In the genomic region with DNA sequence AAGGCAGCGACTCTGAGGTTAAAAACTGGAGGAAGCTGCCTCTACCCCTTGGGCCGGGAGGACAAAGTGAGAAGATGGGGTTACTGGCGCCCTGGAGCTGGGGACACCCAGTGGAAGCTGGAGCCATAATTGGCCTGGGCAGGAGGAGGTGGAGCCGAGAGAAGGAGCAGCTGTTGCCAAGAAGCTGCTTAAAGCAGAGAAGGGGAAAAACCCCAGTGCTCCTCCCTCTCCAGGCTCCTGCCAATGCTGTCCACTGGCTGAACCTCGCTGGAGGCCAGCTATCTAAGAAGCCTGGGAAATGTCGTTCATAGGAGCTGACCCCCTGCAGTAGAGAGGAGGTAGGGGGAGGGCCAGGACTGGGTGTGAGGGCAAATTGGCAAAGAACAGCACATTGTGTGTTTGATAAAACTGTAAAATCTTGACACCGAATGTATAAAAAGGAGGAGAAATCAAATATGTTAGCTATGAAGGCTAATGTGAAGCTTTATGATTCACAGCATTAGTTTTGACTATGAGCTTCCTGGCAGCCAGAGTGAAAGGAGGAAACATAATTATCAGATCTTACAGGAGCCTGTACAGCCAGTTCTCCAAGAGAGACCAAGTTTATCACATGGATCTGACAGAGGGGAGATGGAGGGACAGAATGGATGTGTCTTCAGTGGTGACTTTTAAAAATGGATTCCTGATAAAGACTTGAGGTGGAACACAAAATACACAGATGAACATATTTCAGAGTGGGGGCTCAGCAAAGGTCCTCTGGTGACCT, we compare ENCODE assay signal across 10 cellular contexts. TPM values are rescaled to one million over a fixed set of nuclear protein-coding genes. Genes with fewer than 3 reads are reported as not detected.
DNase-seq lines count a peak whose midpoint lies in the region; ATAC-seq and TF ChIP-seq lines count a peak whose summit lies in the region.
"Had no signal": no experiment of that assay in that cellular context is flagged by ENCODE, and none has a peak within 500 bp of the region (broad histone marks: within the 10 kb centered on the region; RNA-seq: fewer than 3 reads in every experiment).

No MANE protein-coding gene starts in this region.

- H2AFZ ChIP-seq in mesenchymal stem cell (ENCODE audit: low read depth, low read length) = no peak overlapping the region

- H3K4me2 ChIP-seq in mesenchymal stem cell (ENCODE audit: low read length, poor library complexity, severe bottlenecking) = no peak overlapping the region

- WGBS in mesenchymal stem cell = 58% methylated on average over 6 of the region's 7 CpGs

- no peak overlapping the region for H3K23ac ChIP-seq in mesenchymal stem cell (ENCODE audit: low read length in 2 of 2)

- H2BK120ac ChIP-seq in mesenchymal stem cell (ENCODE audit: low read depth, low read length) = no peak overlapping the region

- no peak for ATAC-seq in GM18873 (IDR thresholded peaks at IDR 0.05; ENCODE audit: low FRiP score, unreplicated experiment)
- no peak for ATAC-seq in GM19467 (IDR thresholded peaks at IDR 0.05; ENCODE audit: unreplicated experiment)

- H3K27me3 ChIP-seq in mesenchymal stem cell (ENCODE audit: control insufficient read depth in 1 of 2, insufficient read depth in 1 of 2, low read length in 2 of 2) = peaks cover 0 to 10% of the 10 kb centered on the region in 2 experiments

- H3K27ac ChIP-seq in mesenchymal stem cell (ENCODE audit: low read length, poor library complexity, severe bottlenecking) = no peak overlapping the region

- no peaks in the 10 kb centered on the region for H3K9me3 ChIP-seq in mesenchymal stem cell (ENCODE audit: control insufficient read depth, low read length)

- H4K91ac ChIP-seq in mesenchymal stem cell (ENCODE audit: low read length) = no peak overlapping the region

- H2AK5ac ChIP-seq in mesenchymal stem cell (ENCODE audit: low read length, severe bottlenecking) = no peak overlapping the region

- H3K9ac ChIP-seq in mesenchymal stem cell (ENCODE audit: low read length) = no peak overlapping the region

- TF ChIP-seq CTCF in AG09319 (IDR thresholded peaks at IDR 0.05; ENCODE audit: low read depth, low read length) (peak; percentile 14), cardiac fibroblast (IDR thresholded peaks at IDR 0.05; ENCODE audit: low read depth, low read length) (peak; percentile 16)

- H3K4ac ChIP-seq in mesenchymal stem cell (ENCODE audit: low read depth in 1 of 2, low read length in 2 of 2) = no peak overlapping the region

- H2BK5ac ChIP-seq in mesenchymal stem cell (ENCODE audit: low read depth, low read length, poor library complexity, severe bottlenecking) = no peak overlapping the region

- H4K8ac ChIP-seq in mesenchymal stem cell (ENCODE audit: low read length) = no peak overlapping the region

- no peak overlapping the region for H2BK15ac ChIP-seq in mesenchymal stem cell (ENCODE audit: low read depth, poor library complexity, severe bottlenecking)

- no peak overlapping the region for H3K18ac ChIP-seq in mesenchymal stem cell (ENCODE audit: low read depth in 1 of 2, low read length in 2 of 2)

- DNase-seq in AG09319 (ENCODE audit: extremely low read depth, low read depth) (peak; percentile 63), M059J (ENCODE audit: low read depth) (peak; percentile 49), cardiac fibroblast (ENCODE audit: low read depth in 2 of 2) (peak; percentile 80 to 90), mesenchymal stem cell (peak; percentile 61), COLO829 (ENCODE audit: low spot score) (no peak)
- no peak for DNase-seq in activated naive CD4-positive, alpha-beta T cell (lab: John Stamatoyannopoulos, UW)
- DNase-seq: activated CD8-positive, alpha-beta memory T cell treated with anti-CD3 and anti-CD28 coated beads, Interleukin-2, amount 50 U/mL, for 4 hours; stimulated activated CD4-positive, alpha-beta T cell treated with anti-CD3 and anti-CD28 coated beads, Interleukin-12 subunit alpha, Interleukin-12 subunit beta, amount 100 ng/mL, for 4 hours had no signal

- H3K4me1 ChIP-seq in mesenchymal stem cell (ENCODE audit: control insufficient read depth, insufficient read depth, low read depth, low read length) = peaks cover 5% of the 10 kb centered on the region

- H2BK12ac ChIP-seq in mesenchymal stem cell (ENCODE audit: low read length in 2 of 2) = no peak overlapping the region

- H3K4me3 ChIP-seq in cardiac fibroblast (replicated peaks in 1 of 2; ENCODE audit: low read depth in 2 of 2, low read length in 2 of 2) (no peak overlapping the region), mesenchymal stem cell (ENCODE audit: insufficient read depth in 1 of 2, low read depth in 1 of 2, low read length in 2 of 2) (no peak overlapping the region)

- H3K36me3 ChIP-seq in mesenchymal stem cell (ENCODE audit: control insufficient read depth in 1 of 2, insufficient read depth in 2 of 2, low read depth in 1 of 2, low read length in 2 of 2) = no peaks in the 10 kb centered on the region

- no peak overlapping the region for H3K14ac ChIP-seq in mesenchymal stem cell (ENCODE audit: low read length in 2 of 2)

- H3K79me1 ChIP-seq in mesenchymal stem cell (replicated peaks; ENCODE audit: low read length, poor library complexity, severe bottlenecking) = no peaks in the 10 kb centered on the region

RNA-seq across cellular contexts. Expression of a gene that starts 9.5 kb away (rescaled TPM):
- total RNA-seq in M059J (2014; rRNA removed; shearing (Covaris generic)) = 0.15 and 1.2 TPM in 2 replicates
- polyA plus RNA-seq in mesenchymal stem cell (2013, experiment 1 of 2) = 0.48 TPM
- polyA plus RNA-seq in mesenchymal stem cell (2013, experiment 2 of 2) = 0.58 TPM

RNA-seq across cellular contexts. Expression of a gene that starts 29.7 kb away (rescaled TPM):
- 0.02 TPM in 1 of 2 replicates, not detected in the other for total RNA-seq in M059J (2014; rRNA removed; shearing (Covaris generic))
- 0.03 TPM for polyA plus RNA-seq in mesenchymal stem cell (2013, experiment 1 of 2)
- 0.03 TPM for polyA plus RNA-seq in mesenchymal stem cell (2013, experiment 2 of 2)

RNA-seq across cellular contexts. Expression of a gene that starts 50.4 kb away (rescaled TPM):
- total RNA-seq in M059J (2014; rRNA removed; shearing (Covaris generic)) = 12.8 and 16.2 TPM in 2 replicates
- 1.1 TPM for polyA plus RNA-seq in mesenchymal stem cell (2013, experiment 1 of 2)
- 1.2 TPM for polyA plus RNA-seq in mesenchymal stem cell (2013, experiment 2 of 2)

Comparison
In these comparisons a context has a peak if more than half of its experiments do, and no peak if none do; other contexts are left out.
1. DNase-seq: peak in AG09319 (single experiment), M059J (single experiment), cardiac fibroblast (2 of 2) and mesenchymal stem cell (single experiment); none in activated naive CD4-positive, alpha-beta T cell (0 of 4) and COLO829 (single experiment).